In the genomic region with DNA sequence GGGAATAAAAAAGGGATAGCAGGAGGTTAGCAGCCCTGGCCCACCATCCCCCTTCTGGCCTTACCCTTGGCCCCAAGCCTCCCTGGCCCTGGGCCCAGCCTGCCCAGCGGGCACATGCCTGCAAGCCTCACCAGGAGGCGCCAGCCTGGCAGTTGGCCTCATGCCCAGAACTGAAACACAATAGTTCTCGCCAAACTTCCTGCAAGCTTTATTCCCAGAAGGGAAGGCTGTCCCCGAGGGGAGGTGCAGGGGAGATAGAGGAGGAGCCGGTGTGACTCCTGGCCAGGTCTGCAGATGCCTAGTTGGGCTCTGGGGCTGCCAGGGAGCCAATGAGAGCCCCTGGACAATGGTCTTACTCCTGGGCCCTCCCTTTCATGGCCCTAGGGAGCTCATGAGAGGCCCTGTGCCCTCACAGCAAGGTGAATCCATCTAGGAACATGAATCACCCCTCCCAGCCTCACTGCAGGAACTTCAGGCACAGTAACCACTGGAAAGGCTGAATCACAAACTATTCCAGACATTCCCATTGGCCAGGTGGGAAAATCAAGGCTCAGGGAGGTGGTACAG, we compare ENCODE assay signal across 1 cellular context.
TF ChIP-seq lines count a peak whose summit lies in the region.

No MANE protein-coding gene starts in this region.

TF ChIP-seq in K562, 482 proteins besides CTCF, POLR2A, EP300 and RAD21 (continued from another document):
- TF ChIP-seq, protein P1, sequence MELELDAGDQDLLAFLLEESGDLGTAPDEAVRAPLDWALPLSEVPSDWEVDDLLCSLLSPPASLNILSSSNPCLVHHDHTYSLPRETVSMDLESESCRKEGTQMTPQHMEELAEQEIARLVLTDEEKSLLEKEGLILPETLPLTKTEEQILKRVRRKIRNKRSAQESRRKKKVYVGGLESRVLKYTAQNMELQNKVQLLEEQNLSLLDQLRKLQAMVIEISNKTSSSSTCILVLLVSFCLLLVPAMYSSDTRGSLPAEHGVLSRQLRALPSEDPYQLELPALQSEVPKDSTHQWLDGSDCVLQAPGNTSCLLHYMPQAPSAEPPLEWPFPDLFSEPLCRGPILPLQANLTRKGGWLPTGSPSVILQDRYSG (tag; conservative IDR thresholded peaks at IDR 0.05; ENCODE audit: low read depth) = no peak
